ENCODE assay signal across 25 cellular contexts in genomic region chr7:105249216-105249615, GRCh38.
"Had no signal": no experiment of that assay in that cellular context is flagged by ENCODE, and none has a peak within 500 bp of the region (broad histone marks: within the 10 kb centered on the region; RNA-seq: fewer than 3 reads in every experiment).

No MANE protein-coding gene starts in this region.

- H3K4me1 ChIP-seq: upper lobe of right lung had no signal

- H3K27me3 ChIP-seq: adrenal gland, brain microvascular endothelial cell, gastroesophageal sphincter, neutrophil, ovary, right atrium auricular region, suprapubic skin, tibial artery, upper lobe of right lung had no signal

- DNase-seq: activated CD4-positive, alpha-beta T cell treated with anti-CD3 and anti-CD28 coated beads for 48 hours; activated CD4-positive, alpha-beta T cell treated with anti-CD3 and anti-CD28 coated beads, Interleukin-2, amount 50 U/mL, for 48 hours; activated CD8-positive, alpha-beta memory T cell treated with anti-CD3 and anti-CD28 coated beads for 24 hours; activated effector memory CD4-positive, alpha-beta T cell treated with Interleukin-2 at 50 U/mL for 16 hours; activated naive CD4-positive, alpha-beta T cell treated with Interleukin-2 at 50 U/mL for 16 hours; adrenal gland; aorta; brain microvascular endothelial cell; dermis blood vessel endothelial cell; effector CD8-positive, alpha-beta T cell; hippocampal formation; naive B cell; nephron progenitor cell; ovary; stimulated activated CD4-positive, alpha-beta T cell treated with anti-CD3 and anti-CD28 coated beads, Interleukin-15, amount 100 ng/mL, for 24 hours; stimulated activated CD4-positive, alpha-beta T cell treated with anti-CD3 and anti-CD28 coated beads, Interleukin-2, amount 100 ng/mL, for 24 hours; stimulated activated naive B cell treated with anti-CD40 and anti-IgM and Interleukin-4, amounts not matched to agents 10 μg/mL and 1 μg/mL and 100 μg/mL, for 72 hours; T-helper 1 cell; tibial artery; upper lobe of right lung; WERI-Rb-1 had no signal

- H3K36me3 ChIP-seq: adrenal gland, brain microvascular endothelial cell, gastroesophageal sphincter, neutrophil, ovary, right atrium auricular region, suprapubic skin, tibial artery, upper lobe of right lung, WERI-Rb-1 had no signal

- H3K9me3 ChIP-seq: adrenal gland, gastroesophageal sphincter, neutrophil, ovary, right atrium auricular region, suprapubic skin, tibial artery, upper lobe of right lung had no signal

- H3K4me3 ChIP-seq: adrenal gland, gastroesophageal sphincter, ovary, right atrium auricular region, suprapubic skin, tibial artery, upper lobe of right lung had no signal
